Comparison of ENCODE assay signal across 20 cellular contexts in the genomic region with DNA sequence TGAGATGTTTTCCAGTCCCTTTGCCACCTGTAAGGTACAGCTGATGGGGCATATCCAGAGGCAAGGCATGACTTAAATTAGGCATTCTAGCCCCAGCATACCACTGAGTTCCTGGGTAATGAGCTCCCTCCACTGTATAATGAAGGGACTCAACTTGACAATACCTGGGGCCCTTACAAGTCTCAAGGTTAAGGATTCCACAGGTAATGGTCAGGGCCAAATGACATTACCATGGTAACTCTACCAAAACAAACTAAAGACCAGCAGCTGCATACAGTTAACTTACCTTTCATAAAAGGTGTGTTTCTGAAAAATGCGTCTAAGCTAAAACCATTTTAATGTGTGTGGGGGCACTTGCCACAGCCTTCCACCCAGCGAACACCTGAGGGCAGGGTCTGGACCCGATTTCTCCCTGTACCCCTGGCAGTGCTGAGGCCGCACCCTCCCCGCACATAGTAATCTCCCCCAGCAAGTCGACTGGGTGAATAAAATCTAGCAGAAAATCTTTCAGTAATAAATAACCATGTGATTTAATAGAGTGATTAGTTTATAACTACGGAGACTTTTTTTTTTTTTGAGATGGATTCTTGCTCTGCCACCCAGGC. TPM values are rescaled to one million over a fixed set of nuclear protein-coding genes. Genes with fewer than 3 reads are reported as not detected.
A peak's percentile ranks its signal among the peaks of the same experiment; 100 is the strongest.
DNase-seq lines count a peak whose midpoint lies in the region; ATAC-seq and TF ChIP-seq lines count a peak whose summit lies in the region.
"Had no signal": no experiment of that assay in that cellular context is flagged by ENCODE, and none has a peak within 500 bp of the region (broad histone marks: within the 10 kb centered on the region; RNA-seq: fewer than 3 reads in every experiment).

No MANE protein-coding gene starts in this region.

- H3K27ac ChIP-seq in effector memory CD4-positive, alpha-beta T cell (ENCODE audit: insufficient read depth, low read length, poor library complexity, severe bottlenecking) = peak overlapping the region; percentile 3
- peak overlapping the region; percentile 9 for H3K27ac ChIP-seq in psoas muscle
- H3K27ac ChIP-seq: neutrophil had no signal

- H3K4me1 ChIP-seq in effector memory CD4-positive, alpha-beta T cell (ENCODE audit: control insufficient read depth, insufficient read depth, low read length, poor library complexity, severe bottlenecking) = peaks cover 9% of the 10 kb centered on the region
- peaks cover 3% of the 10 kb centered on the region for H3K4me1 ChIP-seq in psoas muscle

- H3K27me3 ChIP-seq in effector memory CD4-positive, alpha-beta T cell (replicated peaks; ENCODE audit: control insufficient read depth, insufficient read depth, low read length, poor library complexity, severe bottlenecking) = no peaks in the 10 kb centered on the region
- no peaks in the 10 kb centered on the region for H3K27me3 ChIP-seq in psoas muscle (ENCODE audit: insufficient read depth in 3 of 3, low read length in 2 of 3)
- H3K27me3 ChIP-seq: BLaER1 treated with 17β-estradiol and CSF1 and Interleukin-3, amounts not matched to agents 10 nM and 100 nM; neutrophil had no signal

- peak overlapping the region; percentile 14 for H3K27ac Mint-ChIP-seq in T-helper 1 cell treated with Interleukin-12 subunit alpha and Interleukin-12 subunit beta and Interleukin-4 antibody, amounts not matched to agents 30 μg/mL and 1 μg/mL, for 36 hours
- peak overlapping the region; percentile 42 for H3K27ac Mint-ChIP-seq in WTC11
- H3K27ac Mint-ChIP-seq: activated naive CD4-positive, alpha-beta T cell treated with anti-CD3 and anti-CD28 coated beads, Interleukin-2, amount 10 ng/mL, durations not matched to agents 7 days and 5 days had no signal

- peaks cover 37% of the 10 kb centered on the region for H3K4me1 Mint-ChIP-seq in T-helper 1 cell treated with Interleukin-12 subunit alpha and Interleukin-12 subunit beta and Interleukin-4 antibody, amounts not matched to agents 30 μg/mL and 1 μg/mL, for 36 hours (ENCODE audit: low read depth)
- H3K4me1 Mint-ChIP-seq in WTC11 = no peaks in the 10 kb centered on the region

- intact Hi-C loops in psoas muscle (cut with DNase I) = no loop called here

- TF ChIP-seq CTCF in WTC11 (IDR thresholded peaks at IDR 0.05) = no peak
- no peak for TF ChIP-seq CTCF in psoas muscle (IDR thresholded peaks at IDR 0.05)

- H3K4me3 ChIP-seq in effector memory CD4-positive, alpha-beta T cell (ENCODE audit: insufficient read depth, low read depth, low read length, poor library complexity, severe bottlenecking) = no peak overlapping the region
- no peak overlapping the region for H3K4me3 ChIP-seq in psoas muscle
- H3K4me3 ChIP-seq: BLaER1 treated with 17β-estradiol and CSF1 and Interleukin-3, amounts not matched to agents 10 nM and 100 nM; smooth muscle cell had no signal

- 74 to 92% (median 75%) methylated on average over 7 of the region's 7 CpGs for WGBS in psoas muscle, 3 donors

- H3K36me3 ChIP-seq in effector memory CD4-positive, alpha-beta T cell (ENCODE audit: control insufficient read depth, insufficient read depth, low read length) = peaks cover 30% of the 10 kb centered on the region
- H3K36me3 ChIP-seq in psoas muscle (ENCODE audit: insufficient read depth in 1 of 2, low read depth in 1 of 2) = peaks cover 8 to 56% of the 10 kb centered on the region in 2 donors

- H3K4me3 Mint-ChIP-seq in T-helper 1 cell treated with Interleukin-12 subunit alpha and Interleukin-12 subunit beta and Interleukin-4 antibody, amounts not matched to agents 30 μg/mL and 1 μg/mL, for 36 hours = no peak overlapping the region
- no peak overlapping the region for H3K4me3 Mint-ChIP-seq in WTC11
- H3K4me3 Mint-ChIP-seq: activated naive CD4-positive, alpha-beta T cell treated with anti-CD3 and anti-CD28 coated beads, Interleukin-2, amount 10 ng/mL, durations not matched to agents 7 days and 5 days had no signal

- H3K36me3 Mint-ChIP-seq in T-helper 1 cell treated with Interleukin-12 subunit alpha and Interleukin-12 subunit beta and Interleukin-4 antibody, amounts not matched to agents 30 μg/mL and 1 μg/mL, for 36 hours (ENCODE audit: low read depth) = peaks cover 55% of the 10 kb centered on the region
- H3K36me3 Mint-ChIP-seq in WTC11 = no peaks in the 10 kb centered on the region

- no peaks in the 10 kb centered on the region for H3K27me3 Mint-ChIP-seq in T-helper 1 cell treated with Interleukin-12 subunit alpha and Interleukin-12 subunit beta and Interleukin-4 antibody, amounts not matched to agents 30 μg/mL and 1 μg/mL, for 36 hours (ENCODE audit: low read depth)
- no peaks in the 10 kb centered on the region for H3K27me3 Mint-ChIP-seq in WTC11 (ENCODE audit: low read depth)
- H3K27me3 Mint-ChIP-seq: activated naive CD4-positive, alpha-beta T cell treated with anti-CD3 and anti-CD28 coated beads, Interleukin-2, amount 10 ng/mL, durations not matched to agents 7 days and 5 days had no signal

- no peaks in the 10 kb centered on the region for H3K9me3 Mint-ChIP-seq in T-helper 1 cell treated with Interleukin-12 subunit alpha and Interleukin-12 subunit beta and Interleukin-4 antibody, amounts not matched to agents 30 μg/mL and 1 μg/mL, for 36 hours
- no peaks in the 10 kb centered on the region for H3K9me3 Mint-ChIP-seq in WTC11
- H3K9me3 Mint-ChIP-seq: activated naive CD4-positive, alpha-beta T cell treated with anti-CD3 and anti-CD28 coated beads, Interleukin-2, amount 10 ng/mL, durations not matched to agents 7 days and 5 days had no signal

- ATAC-seq in WTC11 = no peak
- ATAC-seq in psoas muscle = no peak
- no peak for ATAC-seq in HG03565 (IDR thresholded peaks at IDR 0.05; ENCODE audit: unreplicated experiment)
- no peak for ATAC-seq in HG03175 (IDR thresholded peaks at IDR 0.05; ENCODE audit: unreplicated experiment)
- ATAC-seq: left ventricle myocardium superior, Right ventricle myocardium inferior had no signal

- H3K9me3 ChIP-seq in effector memory CD4-positive, alpha-beta T cell (ENCODE audit: control insufficient read depth, low read length) = no peaks in the 10 kb centered on the region
- H3K9me3 ChIP-seq in psoas muscle = no peaks in the 10 kb centered on the region
- H3K9me3 ChIP-seq: neutrophil had no signal

- DNase-seq in T-helper 1 cell = no peak
- DNase-seq in WTC11 (ENCODE audit: low spot score) = no peak
- no peak for DNase-seq in effector memory CD4-positive, alpha-beta T cell
- no peak for DNase-seq in psoas muscle
- DNase-seq in effector CD4-positive, alpha-beta T cell = no peak
- DNase-seq: activated naive CD4-positive, alpha-beta T cell treated with anti-CD3 and anti-CD28 coated beads, Interleukin-2, amount 10 ng/mL, durations not matched to agents 7 days and 5 days; activated T-cell treated with anti-CD3 and anti-CD28 coated beads, Interleukin-2, amount 50 U/mL, for 1 hour; DMS153; IMR-90; left ventricle myocardium superior; NCI-H1417; NCI-H524 treated with DMSO at 0.1 percent for 48 hours; stimulated activated CD4-positive, alpha-beta T cell treated with anti-CD3 and anti-CD28 coated beads, Interleukin-4, amount 100 ng/mL, for 1 hour had no signal

- CTCF ChIA-PET in WTC11 (lab: Charles Lee) = interaction anchor here (1.1 to 1.5 kb wide), 4 partner anchors 24 to 84 kb away, joined by 3 to 6 read pairs (median 5); a partner anchor contains a TSS

- POLR2A ChIA-PET in WTC11 (lab: Charles Lee) = interaction anchor here (1.5 kb wide), 1 partner anchor 24 kb away, joined by 6 read pairs; a partner anchor contains a TSS

TF ChIP-seq in WTC11, 78 proteins besides CTCF, POLR2A, EP300 and RAD21 (continues in another document):
- TF ChIP-seq, protein P1, sequence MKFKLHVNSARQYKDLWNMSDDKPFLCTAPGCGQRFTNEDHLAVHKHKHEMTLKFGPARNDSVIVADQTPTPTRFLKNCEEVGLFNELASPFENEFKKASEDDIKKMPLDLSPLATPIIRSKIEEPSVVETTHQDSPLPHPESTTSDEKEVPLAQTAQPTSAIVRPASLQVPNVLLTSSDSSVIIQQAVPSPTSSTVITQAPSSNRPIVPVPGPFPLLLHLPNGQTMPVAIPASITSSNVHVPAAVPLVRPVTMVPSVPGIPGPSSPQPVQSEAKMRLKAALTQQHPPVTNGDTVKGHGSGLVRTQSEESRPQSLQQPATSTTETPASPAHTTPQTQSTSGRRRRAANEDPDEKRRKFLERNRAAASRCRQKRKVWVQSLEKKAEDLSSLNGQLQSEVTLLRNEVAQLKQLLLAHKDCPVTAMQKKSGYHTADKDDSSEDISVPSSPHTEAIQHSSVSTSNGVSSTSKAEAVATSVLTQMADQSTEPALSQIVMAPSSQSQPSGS (CRISPR knock-in tag; IDR thresholded peaks at IDR 0.05; ENCODE audit: borderline replicate concordance, low read depth) = no peak
- TF ChIP-seq, protein P2, sequence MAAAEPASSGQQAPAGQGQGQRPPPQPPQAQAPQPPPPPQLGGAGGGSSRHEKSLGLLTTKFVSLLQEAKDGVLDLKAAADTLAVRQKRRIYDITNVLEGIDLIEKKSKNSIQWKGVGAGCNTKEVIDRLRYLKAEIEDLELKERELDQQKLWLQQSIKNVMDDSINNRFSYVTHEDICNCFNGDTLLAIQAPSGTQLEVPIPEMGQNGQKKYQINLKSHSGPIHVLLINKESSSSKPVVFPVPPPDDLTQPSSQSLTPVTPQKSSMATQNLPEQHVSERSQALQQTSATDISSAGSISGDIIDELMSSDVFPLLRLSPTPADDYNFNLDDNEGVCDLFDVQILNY (CRISPR knock-in tag; IDR thresholded peaks at IDR 0.05) = no peak
- TF ChIP-seq NFE2L1 (CRISPR knock-in tag; IDR thresholded peaks at IDR 0.05) (no peak), NFATC4 (CRISPR knock-in tag; IDR thresholded peaks at IDR 0.05) (no peak)

RNA-seq across cellular contexts. Expression of a gene that starts 24.2 kb away (rescaled TPM):
- 8.2 to 12.4 TPM (median 8.6 TPM) in 3 replicates for total RNA-seq in WTC11 (2021)
- 10 to 100 TPM; 58.8 to 96.9 (median 65.9) TPM for total RNA-seq in psoas muscle
- polyA plus RNA-seq in psoas muscle = 100 to 1,000 TPM in 1 of 3 donors, 10 to 100 TPM in 2; 27.0 to 180 (median 70.7) TPM

RNA-seq across cellular contexts. Expression of a gene that starts 42.1 kb away (rescaled TPM):
- 92.8 to 95.4 TPM (median 92.9 TPM) in 3 replicates for total RNA-seq in WTC11 (2021)
- total RNA-seq in psoas muscle = 100 to 1,000 TPM; 133 to 234 (median 154) TPM
- 100 to 1,000 TPM in 2 of 3 donors, 10 to 100 TPM in 1; 81.4 to 129 (median 112) TPM for polyA plus RNA-seq in psoas muscle

RNA-seq across cellular contexts. Expression of a gene that starts 53.3 kb away (rescaled TPM):
- total RNA-seq in WTC11 (2021) = 33.1 to 36.2 TPM (median 33.2 TPM) in 3 replicates
- total RNA-seq in psoas muscle = 10 to 100 TPM in 2 of 4 donors, 1 to 10 TPM in 2; 4.0 to 12.1 (median 8.0) TPM
- 10 to 100 TPM in 1 of 3 donors, 1 to 10 TPM in 2; 3.0 to 11.6 (median 6.9) TPM for polyA plus RNA-seq in psoas muscle
